In genomic region chr2:231394201-231395141, GRCh38 we compare ENCODE assay signal across 8 cellular contexts. TPM values are rescaled to one million over a fixed set of nuclear protein-coding genes. Genes with fewer than 3 reads are reported as not detected.
A peak's percentile ranks its signal among the peaks of the same experiment; 100 is the strongest.
DNase-seq lines count a peak whose midpoint lies in the region; ATAC-seq, FAIRE-seq and TF ChIP-seq lines count a peak whose summit lies in the region.

No MANE protein-coding gene starts in this region.

- peaks cover 58% of the 10 kb centered on the region for H3K4me1 ChIP-seq in GM12878 (ENCODE audit: control insufficient read depth, insufficient read depth, low read length)
- H3K4me1 ChIP-seq in neural progenitor cell = peaks cover 11% of the 10 kb centered on the region

- intact Hi-C loops in GM12878 (cut with micrococcal nuclease; ENCODE audit: unreplicated experiment) = loop anchor here (1.0 to 10.0 kb wide), 4 partner anchors 97 to 570 kb away; no protein-coding TSS in a partner anchor

- no peaks in the 10 kb centered on the region for H3K9me3 Mint-ChIP-seq in neural progenitor cell

- H3K9ac ChIP-seq in GM12878 (ENCODE audit: control insufficient read depth, insufficient read depth, low read length) (peak overlapping the region; percentile 85), neural progenitor cell (no peak overlapping the region)

- in situ Hi-C loops in GM12878 (cut with MboI) = loop anchor here (5.0 kb wide), 2 partner anchors 92 to 167 kb away; no protein-coding TSS in a partner anchor

- TSS peak; percentile 83 for BruUV-seq in GM12878 (replicated peaks; lab: Mats Ljungman, UMichigan)

- H3K79me2 ChIP-seq in GM12878 (ENCODE audit: control insufficient read depth, insufficient read depth, low read length) = peaks cover 40% of the 10 kb centered on the region
- H3K79me2 ChIP-seq in neural progenitor cell (ENCODE audit: low read depth) = no peaks in the 10 kb centered on the region

- peak; percentile 47 for TF ChIP-seq RAD21 in GM12878 (IDR thresholded peaks at IDR 0.05; ENCODE audit: insufficient read depth, low read depth, low read length)

- FAIRE-seq in GM12878 (lab: Jason Lieb, UNC) = peak; percentile 83
- no peak for FAIRE-seq in D721Med (lab: Jason Lieb, UNC)

- RAD21 ChIA-PET in GM12878 (lab: Charles Lee; ENCODE audit: unreplicated experiment) = interaction anchor here (0.6 to 6.0 kb wide), 11 partner anchors 12 to 291 kb away, joined by 3 to 52 read pairs (median 4); partner anchors contain the start of gene NCL

- peak; percentile 76 for TF ChIP-seq POLR2A in GM12878 (IDR thresholded peaks at IDR 0.05; ENCODE audit: low read depth, low read length)

- peaks cover 37% of the 10 kb centered on the region for H3K27me3 Mint-ChIP-seq in neural progenitor cell (ENCODE audit: insufficient read depth, low read depth)

- H3K27ac Mint-ChIP-seq in neural progenitor cell = no peak overlapping the region

- no peaks in the 10 kb centered on the region for H3K27me3 ChIP-seq in GM12878 (replicated peaks in 1 of 2; ENCODE audit: control insufficient read depth in 2 of 2, insufficient read depth in 2 of 2, low read length in 1 of 2)
- H3K27me3 ChIP-seq in neural progenitor cell = peaks cover 34% of the 10 kb centered on the region

- H2AFZ ChIP-seq in GM12878 (ENCODE audit: control insufficient read depth, low read depth, low read length) = peak overlapping the region; percentile 74
- peak overlapping the region; percentile 88 for H2AFZ ChIP-seq in neural progenitor cell (replicated peaks)

- DNase-seq in GM10266 (ENCODE audit: extremely low spot score) (peak; percentile 89), GM12878 (ENCODE audit: low read depth, low spot score) (peak; percentile 87), neural progenitor cell (ENCODE audit: low spot score) (peak; percentile 61), D721Med (ENCODE audit: insufficient read length, low spot score) (no peak), inferior parietal cortex (ENCODE audit: extremely low spot score) (no peak)
- no peak for DNase-seq in activated CD4-positive, alpha-beta T cell treated with anti-CD3 and anti-CD28 coated beads for 48 hours

- SMC1A ChIA-PET in GM12878 (lab: Charles Lee; ENCODE audit: uncharacterized antibody, unreplicated experiment) = interaction anchor here (0.7 to 6.3 kb wide), 16 partner anchors 11 to 482 kb away, joined by 3 to 66 read pairs (median 4); no protein-coding TSS in a partner anchor

- H3K36me3 Mint-ChIP-seq in neural progenitor cell = no peaks in the 10 kb centered on the region

- peak overlapping the region; percentile 95 for H3K27ac ChIP-seq in GM12878 (ENCODE audit: control insufficient read depth, insufficient read depth)
- no peak overlapping the region for H3K27ac ChIP-seq in neural progenitor cell

- H4K20me1 ChIP-seq in GM12878 (ENCODE audit: control insufficient read depth, insufficient read depth) = no peaks in the 10 kb centered on the region
- H4K20me1 ChIP-seq in neural progenitor cell (ENCODE audit: low read depth) = no peaks in the 10 kb centered on the region

- CTCF ChIA-PET in GM12878 (lab: Yijun Ruan, JAX) = interaction anchor here (0.6 to 6.0 kb wide), 30 partner anchors 11 to 1386 kb away, joined by 3 to 79 read pairs (median 4); partner anchors contain the start of gene PSMD1

- no peaks in the 10 kb centered on the region for H3K9me3 ChIP-seq in GM12878 (replicated peaks; ENCODE audit: control insufficient read depth, insufficient read depth, low read length)
- H3K9me3 ChIP-seq in neural progenitor cell (ENCODE audit: low read depth) = no peaks in the 10 kb centered on the region

- H3K36me3 ChIP-seq in GM12878 (ENCODE audit: control insufficient read depth in 2 of 2, insufficient read depth in 2 of 2, low read length in 1 of 2) = peaks cover 0 to 4% of the 10 kb centered on the region in 2 experiments; a peak in 2 of 4 replicates
- H3K36me3 ChIP-seq in neural progenitor cell = no peaks in the 10 kb centered on the region

- peaks cover 15% of the 10 kb centered on the region for H3K4me1 Mint-ChIP-seq in neural progenitor cell

- POLR2A ChIA-PET in GM12878 (lab: Charles Lee) = interaction anchor here (0.6 to 2.2 kb wide), 10 partner anchors 11 to 1345 kb away, joined by 3 to 15 read pairs (median 4); partner anchors contain the start of gene NCL

- peak overlapping the region; percentile 83 for H3K4me2 ChIP-seq in GM12878 (ENCODE audit: control insufficient read depth, insufficient read depth)
- peak overlapping the region; percentile 83 for H3K4me2 ChIP-seq in neural progenitor cell

- H3K4me3 Mint-ChIP-seq in neural progenitor cell = peak overlapping the region; percentile 76

- peak in 1 of 2 experiments; percentile 53; a peak in 1 of 4 replicates for TF ChIP-seq EP300 in GM12878 (IDR thresholded peaks at IDR 0.05; ENCODE audit: borderline replicate concordance in 1 of 2, control insufficient read depth in 1 of 2, low read depth in 2 of 2, low read length in 2 of 2)

- WGBS in GM12878 (ENCODE audit: insufficient coverage, insufficient replicate concordance, low lambda C conversion rate, missing lambda C conversion rate) = 27% methylated on average over 13 of the region's 13 CpGs

- TF ChIP-seq CTCF in GM10266 (IDR thresholded peaks at IDR 0.05; ENCODE audit: control insufficient read depth, insufficient read depth, low read depth, missing control alignments) (peak; percentile 49), GM12878 (IDR thresholded peaks at IDR 0.05 in 2 of 3, conservative IDR thresholded peaks at IDR 0.05 in 1 of 3; ENCODE audit: control insufficient read depth in 2 of 3, extremely low read depth in 1 of 3, insufficient read depth in 1 of 3, low read depth in 3 of 3, low read length in 3 of 3) (peak; percentile 52 to 67 (median 61)), neural progenitor cell (IDR thresholded peaks at IDR 0.05) (peak; percentile 47), D721Med (IDR thresholded peaks at IDR 0.05; ENCODE audit: insufficient read depth, missing control alignments) (no peak)

- H3K4me3 ChIP-seq in GM12878 (peak overlapping the region; percentile 65), neural progenitor cell (no peak overlapping the region)

- peaks cover 13% of the 10 kb centered on the region for H3F3A ChIP-seq in neural progenitor cell (ENCODE audit: low read depth)

- ATAC-seq in GM19324 (IDR thresholded peaks at IDR 0.05; ENCODE audit: low FRiP score, unreplicated experiment) (peak; percentile 37), HG03196 (IDR thresholded peaks at IDR 0.05; ENCODE audit: unreplicated experiment) (peak; percentile 38), GM12878 (peak; percentile 66)

TF ChIP-seq in GM12878, 131 proteins besides CTCF, POLR2A, EP300 and RAD21 (continues in another document):
- no peak for TF ChIP-seq SP1 (IDR thresholded peaks at IDR 0.05; ENCODE audit: low read depth, low read length)
- TF ChIP-seq IKZF1 (conservative IDR thresholded peaks at IDR 0.05) = peak; percentile 75
- 0 out of 2 replicates have a peak, but pooled peaks have one; percentile 47 for TF ChIP-seq TARDBP (IDR thresholded peaks at IDR 0.05; ENCODE audit: borderline replicate concordance)
- 0 out of 2 replicates have a peak, but pooled peaks have one; percentile 17 for TF ChIP-seq DPF2 (IDR thresholded peaks at IDR 0.05)
- TF ChIP-seq NBN (IDR thresholded peaks at IDR 0.05) = no peak; the same call in 1 of the 2 replicates
- TF ChIP-seq BCL11A (IDR thresholded peaks at IDR 0.05; ENCODE audit: low read depth, low read length) = no peak
- TF ChIP-seq SIN3A (IDR thresholded peaks at IDR 0.05; ENCODE audit: low read depth, low read length) = peak; percentile 57; the same call in 1 of the 2 replicates
- peak; percentile 38 for TF ChIP-seq MEF2B (IDR thresholded peaks at IDR 0.05; ENCODE audit: partially characterized antibody, poor library complexity, severe bottlenecking)
- TF ChIP-seq RELB (IDR thresholded peaks at IDR 0.05; ENCODE audit: low read depth) = peak; percentile 62
- 0 out of 4 replicates have a peak, but pooled peaks of 1 of the 2 experiments have one; percentile 54 for TF ChIP-seq SRF (IDR thresholded peaks at IDR 0.05; ENCODE audit: low read depth in 2 of 2, low read length in 2 of 2)
- peak; percentile 76 to 87 for TF ChIP-seq IKZF2 (IDR thresholded peaks at IDR 0.05)
- TF ChIP-seq BACH1 (IDR thresholded peaks at IDR 0.05; ENCODE audit: borderline replicate concordance) = no peak; the same call in 1 of the 2 replicates
- TF ChIP-seq MYC (IDR thresholded peaks at IDR 0.05; ENCODE audit: insufficient read depth, insufficient read length, insufficient replicate concordance, low read length, severe bottlenecking) = no peak
- TF ChIP-seq PML (IDR thresholded peaks at IDR 0.05; ENCODE audit: low read length) = peak; percentile 74; the same call in 1 of the 2 replicates

RNA-seq across cellular contexts. Expression of gene B3GNT7, which starts 1.0 kb away (rescaled TPM):
- total RNA-seq in GM12878 (2013; cell fraction: nucleolus; rRNA removed) = 6.4 and 7.8 TPM in 2 replicates
- total RNA-seq in GM12878 (2014; rRNA removed) (7.2 and 7.9 TPM in 2 replicates), GM12878 (2014; rRNA removed; fragmentation: Illumina TruSeq; extraction: Trizol) (2.6 and 3.0 TPM in 2 replicates), GM12878 (2021) (10.1 and 12.6 TPM in 2 replicates), neural progenitor cell (ENCODE audit: low replicate concordance) (0.90 and 1.5 TPM in 2 replicates)
- polyA plus RNA-seq in GM12878 (2011; ENCODE audit: low read depth) = 2.0 TPM
- polyA plus RNA-seq in GM12878 (2011; rRNA removed) (0.52 and 0.91 TPM in 2 replicates), GM12878 (2014; fragmentation: Illumina TruSeq; extraction: Trizol) (1.2 and 3.8 TPM in 2 replicates), GM12878 (2014; fragmentation: Nextera tagmentation; extraction: Ambion mirVana) (1 to 10 TPM; 1.1 to 1.3 TPM), GM12878 (2014; rRNA removed) (3.5 and 4.2 TPM in 2 replicates), GM12878 (2016; fragmentation: Nextera tagmentation; extraction: Ambion mirVana) (1 to 10 TPM; 4.5 to 5.2 TPM)
- 2.1 and 2.3 TPM in 2 replicates for polyA plus RNA-seq in GM12878 (2011; cell fraction: cytosol; rRNA removed)
- polyA plus RNA-seq in GM12878 (2011; cell fraction: nucleus; rRNA removed) = 5.9 and 7.4 TPM in 2 replicates
- 4.4 and 4.5 TPM in 2 replicates for polyA plus RNA-seq in GM12878 (2012)
- polyA minus RNA-seq in GM12878 (2011; rRNA and poly(A)+ RNA removed) = 1.5 and 3.7 TPM in 2 replicates
- polyA minus RNA-seq in GM12878 (2011; cell fraction: cytosol; rRNA and poly(A)+ RNA removed) = 2.0 and 3.5 TPM in 2 replicates
- 2.8 and 3.8 TPM in 2 replicates for polyA minus RNA-seq in GM12878 (2011; cell fraction: nucleus; rRNA and poly(A)+ RNA removed)

Comparison
In these comparisons a context has a peak if more than half of its experiments do, and no peak if none do; other contexts are left out.
1. DNase-seq: peak in GM10266 (single experiment), GM12878 (single experiment) and neural progenitor cell (single experiment); none in D721Med (single experiment), inferior parietal cortex (single experiment) and activated CD4-positive, alpha-beta T cell treated with anti-CD3 and anti-CD28 coated beads for 48 hours (single experiment).
2. Peak in every context shown above with its lines, with median percentiles within 50 percentile points of each other: ATAC-seq.